Comparison of ENCODE assay signal across 10 cellular contexts in the genomic region with DNA sequence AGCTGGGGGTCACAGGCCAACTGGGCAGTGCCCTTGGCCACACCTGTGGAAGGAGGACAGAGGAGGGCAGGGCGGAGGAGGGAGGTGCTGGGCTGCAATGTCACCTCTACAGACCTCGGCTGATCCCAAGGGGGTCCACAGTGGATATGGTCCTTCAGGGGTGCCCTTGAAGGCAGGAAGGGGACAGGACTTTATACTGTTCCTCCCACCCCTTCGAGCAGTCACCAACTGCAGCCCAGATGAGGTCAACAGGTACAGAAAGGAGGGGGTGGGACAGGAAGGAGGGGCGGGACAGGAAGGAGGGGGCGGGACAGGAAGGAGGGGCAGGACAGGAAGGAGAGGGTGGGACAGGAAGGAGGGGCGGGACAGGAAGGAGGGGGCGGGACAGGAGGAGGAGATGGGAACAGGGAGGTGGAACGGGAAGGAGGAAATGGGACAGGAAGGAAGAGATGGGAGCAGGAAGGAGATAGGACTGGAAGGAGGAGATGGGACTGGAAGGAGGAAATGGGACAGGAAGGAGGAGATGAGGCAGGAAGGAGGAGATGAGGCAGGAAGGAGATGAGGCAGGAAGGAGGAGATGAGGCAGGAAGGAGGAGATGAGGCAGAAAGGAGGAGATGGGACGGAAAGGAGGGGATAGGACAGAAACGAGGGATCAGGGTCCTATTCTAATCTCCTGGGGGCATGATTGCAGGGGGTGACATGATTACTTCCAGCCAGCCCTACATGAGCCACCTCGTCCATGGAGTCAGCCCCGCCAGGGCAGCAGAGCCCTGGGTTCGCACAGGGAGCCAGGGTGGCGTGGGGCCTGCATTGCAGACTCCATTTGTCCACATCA. TPM values are rescaled to one million over a fixed set of nuclear protein-coding genes. Genes with fewer than 3 reads are reported as not detected.
DNase-seq lines count a peak whose midpoint lies in the region; ATAC-seq and TF ChIP-seq lines count a peak whose summit lies in the region.
"Had no signal": no experiment of that assay in that cellular context is flagged by ENCODE, and none has a peak within 500 bp of the region (broad histone marks: within the 10 kb centered on the region; RNA-seq: fewer than 3 reads in every experiment).

No MANE protein-coding gene starts in this region.

- H3K4me3 ChIP-seq in GM06990 (replicated peaks; ENCODE audit: low read depth, low read length) (no peak overlapping the region), Loucy (ENCODE audit: low read length, poor library complexity, severe bottlenecking) (peak overlapping the region; percentile 74), esophagus squamous epithelium (peak overlapping the region in 1 of 4 donors; percentile 8), sigmoid colon (no peak overlapping the region)
- H3K4me3 ChIP-seq: SJSA1 had no signal

- WGBS in esophagus squamous epithelium, 2 donors = 52 to 57% methylated on average over 12 to 13 of the region's 14 CpGs
- 59 to 64% methylated on average over 14 of the region's 14 CpGs for WGBS in sigmoid colon, 2 donors

- H3K27ac ChIP-seq in esophagus squamous epithelium (peak overlapping the region in 3 of 4 donors; percentile 24 to 32 (median 25)), sigmoid colon (no peak overlapping the region)
- H3K27ac ChIP-seq: parathyroid adenoma, SJSA1 had no signal

- peak overlapping the region; percentile 78 for H3K4me2 ChIP-seq in Loucy (ENCODE audit: low read depth, low read length, poor library complexity, severe bottlenecking)

- 0 out of 2 replicates have a peak, but pooled peaks cover 4% of the 10 kb centered on the region for H3K79me2 ChIP-seq in Loucy (ENCODE audit: insufficient read depth, low read length)
- H3K79me2 ChIP-seq: parathyroid adenoma had no signal

- TF ChIP-seq EP300 in sigmoid colon (IDR thresholded peaks at IDR 0.05) = no peak

- DNase-seq in GM06990 (ENCODE audit: extremely low read depth, insufficient read length) (peak; percentile 58), esophagus squamous epithelium (lab: John Stamatoyannopoulos, UW) (no peak), sigmoid colon (no peak)
- DNase-seq in activated CD4-positive, alpha-beta T cell treated with anti-CD3 and anti-CD28 coated beads for 24 hours (ENCODE audit: low read depth in 2 of 2) = peak; percentile 41 to 45
- DNase-seq in stimulated activated CD4-positive, alpha-beta T cell treated with anti-CD3 and anti-CD28 coated beads, TNF-alpha, amount 100 ng/mL, for 4 hours (ENCODE audit: low read depth in 3 of 3) = peak in 2 of 3 experiments; percentile 33 to 39

- TF ChIP-seq POLR2A in esophagus squamous epithelium (IDR thresholded peaks at IDR 0.05) (no peak), sigmoid colon (IDR thresholded peaks at IDR 0.05) (no peak)

- H3K9me3 ChIP-seq in Loucy (ENCODE audit: insufficient read depth, low read depth, low read length) = no peaks in the 10 kb centered on the region
- H3K9me3 ChIP-seq in esophagus squamous epithelium = no peaks in the 10 kb centered on the region
- H3K9me3 ChIP-seq in sigmoid colon = no peaks in the 10 kb centered on the region
- H3K9me3 ChIP-seq: SJSA1 had no signal

- H2AFZ ChIP-seq in Loucy (ENCODE audit: low read length) = 0 out of 2 replicates have a peak overlapping the region, but pooled peaks have one; percentile 6
- H2AFZ ChIP-seq: parathyroid adenoma had no signal

- no peaks in the 10 kb centered on the region for H3F3A ChIP-seq in Loucy (ENCODE audit: low read depth)

- H3K4me1 ChIP-seq in Loucy (ENCODE audit: insufficient read depth, low read length, poor library complexity, severe bottlenecking) = peaks cover 37% of the 10 kb centered on the region
- peaks cover 3 to 40% (median 22%) of the 10 kb centered on the region in 3 donors for H3K4me1 ChIP-seq in esophagus squamous epithelium
- H3K4me1 ChIP-seq in sigmoid colon = peaks cover 0 to 11% (median 0%) of the 10 kb centered on the region in 4 donors
- H3K4me1 ChIP-seq: SJSA1 had no signal

- TF ChIP-seq CTCF in GM06990 (IDR thresholded peaks at IDR 0.05; ENCODE audit: insufficient read depth, low read length, poor library complexity, severe bottlenecking) (no peak), Loucy (conservative IDR thresholded peaks at IDR 0.05; ENCODE audit: low read length) (no peak), esophagus squamous epithelium (IDR thresholded peaks at IDR 0.05) (no peak), sigmoid colon (IDR thresholded peaks at IDR 0.05) (no peak)

- peak overlapping the region; percentile 76 for H3K9ac ChIP-seq in Loucy (ENCODE audit: low read depth, low read length, poor library complexity, severe bottlenecking)
- H3K9ac ChIP-seq: parathyroid adenoma had no signal

- no peak for ATAC-seq in GM21737 (IDR thresholded peaks at IDR 0.05; ENCODE audit: unreplicated experiment)
- ATAC-seq in GM19395 (IDR thresholded peaks at IDR 0.05; ENCODE audit: unreplicated experiment) = no peak

- H3K27me3 ChIP-seq in GM06990 (replicated peaks; ENCODE audit: control insufficient read depth, insufficient read depth, low read length) = no peaks in the 10 kb centered on the region; the same call in 1 of the 2 replicates
- no peaks in the 10 kb centered on the region for H3K27me3 ChIP-seq in Loucy (ENCODE audit: insufficient read depth, low read length, poor library complexity, severe bottlenecking)
- peaks cover 0 to 89% (median 2%) of the 10 kb centered on the region in 4 donors for H3K27me3 ChIP-seq in esophagus squamous epithelium
- H3K27me3 ChIP-seq in sigmoid colon = no peaks in the 10 kb centered on the region

- intact Hi-C loops in esophagus squamous epithelium (cut with DNase I) = no loop called here
- intact Hi-C loops in sigmoid colon (cut with DNase I) = no loop called here

- no peaks in the 10 kb centered on the region for H4K20me1 ChIP-seq in Loucy (ENCODE audit: insufficient read depth, low read length, poor library complexity, severe bottlenecking)

- H3K9me2 ChIP-seq in Loucy (replicated peaks; ENCODE audit: low read depth, low read length) = no peaks in the 10 kb centered on the region

- H3K36me3 ChIP-seq in GM06990 (ENCODE audit: control insufficient read depth, insufficient read depth, low read length) = no peaks in the 10 kb centered on the region
- H3K36me3 ChIP-seq in Loucy (ENCODE audit: insufficient read depth, low read length) = no peaks in the 10 kb centered on the region
- H3K36me3 ChIP-seq in esophagus squamous epithelium = no peaks in the 10 kb centered on the region
- H3K36me3 ChIP-seq in sigmoid colon = no peaks in the 10 kb centered on the region
- H3K36me3 ChIP-seq: SJSA1 had no signal

RNA-seq across cellular contexts. Expression of a gene that starts 19.4 kb away (rescaled TPM):
- total RNA-seq in esophagus squamous epithelium (10 to 100 TPM in 1 of 4 donors, 1 to 10 TPM in 3; 5.7 to 10.1 (median 9.8) TPM), sigmoid colon (10 to 100 TPM in 3 of 4 donors, 1 to 10 TPM in 1; 7.1 to 16.0 (median 12.4) TPM)
- 10 to 100 TPM in 2 of 3 donors, 1 to 10 TPM in 1; 8.1 to 11.2 (median 10.2) TPM for polyA plus RNA-seq in sigmoid colon

RNA-seq across cellular contexts. Expression of a gene that starts 27.7 kb away (rescaled TPM):
- total RNA-seq in esophagus squamous epithelium (10 to 100 TPM; 19.1 to 41.4 (median 27.3) TPM), sigmoid colon (10 to 100 TPM; 44.7 to 61.5 (median 48.6) TPM)
- 10 to 100 TPM; 22.2 to 64.8 (median 43.7) TPM for polyA plus RNA-seq in sigmoid colon

RNA-seq across cellular contexts. Expression of a gene that starts 39.9 kb away (rescaled TPM):
- total RNA-seq in esophagus squamous epithelium (1 to 10 TPM in 2 of 4 donors, not detected in 2; 2.2 to 2.3 TPM), sigmoid colon (10 to 100 TPM in 2 of 4 donors, 1 to 10 TPM in 2; 3.5 to 20.8 (median 10.8) TPM)
- 1 to 10 TPM; 1.8 to 5.8 (median 4.4) TPM for polyA plus RNA-seq in sigmoid colon
- total RNA-seq: SJSA1 had no signal

Comparison
In these comparisons a context has a peak if more than half of its experiments do, and no peak if none do; other contexts are left out.
1. DNase-seq: peak in GM06990 (single experiment), activated CD4-positive, alpha-beta T cell treated with anti-CD3 and anti-CD28 coated beads for 24 hours (2 of 2) and stimulated activated CD4-positive, alpha-beta T cell treated with anti-CD3 and anti-CD28 coated beads, TNF-alpha, amount 100 ng/mL, for 4 hours (2 of 3); none in esophagus squamous epithelium (single experiment) and sigmoid colon (single experiment).
2. H3K27ac ChIP-seq: peak in esophagus squamous epithelium (3 of 4); none in sigmoid colon (0 of 4).